Comparison of ENCODE assay signal across 1 cellular context in genomic region chr15:68820205-68820588, GRCh38.
A peak's percentile ranks its signal among the peaks of the same experiment; 100 is the strongest.
TF ChIP-seq lines count a peak whose summit lies in the region.

No MANE protein-coding gene starts in this region.

TF ChIP-seq in HepG2, 621 proteins besides CTCF, POLR2A, EP300 and RAD21 (continued from another document and continues in another):
- TF ChIP-seq, protein P1, sequence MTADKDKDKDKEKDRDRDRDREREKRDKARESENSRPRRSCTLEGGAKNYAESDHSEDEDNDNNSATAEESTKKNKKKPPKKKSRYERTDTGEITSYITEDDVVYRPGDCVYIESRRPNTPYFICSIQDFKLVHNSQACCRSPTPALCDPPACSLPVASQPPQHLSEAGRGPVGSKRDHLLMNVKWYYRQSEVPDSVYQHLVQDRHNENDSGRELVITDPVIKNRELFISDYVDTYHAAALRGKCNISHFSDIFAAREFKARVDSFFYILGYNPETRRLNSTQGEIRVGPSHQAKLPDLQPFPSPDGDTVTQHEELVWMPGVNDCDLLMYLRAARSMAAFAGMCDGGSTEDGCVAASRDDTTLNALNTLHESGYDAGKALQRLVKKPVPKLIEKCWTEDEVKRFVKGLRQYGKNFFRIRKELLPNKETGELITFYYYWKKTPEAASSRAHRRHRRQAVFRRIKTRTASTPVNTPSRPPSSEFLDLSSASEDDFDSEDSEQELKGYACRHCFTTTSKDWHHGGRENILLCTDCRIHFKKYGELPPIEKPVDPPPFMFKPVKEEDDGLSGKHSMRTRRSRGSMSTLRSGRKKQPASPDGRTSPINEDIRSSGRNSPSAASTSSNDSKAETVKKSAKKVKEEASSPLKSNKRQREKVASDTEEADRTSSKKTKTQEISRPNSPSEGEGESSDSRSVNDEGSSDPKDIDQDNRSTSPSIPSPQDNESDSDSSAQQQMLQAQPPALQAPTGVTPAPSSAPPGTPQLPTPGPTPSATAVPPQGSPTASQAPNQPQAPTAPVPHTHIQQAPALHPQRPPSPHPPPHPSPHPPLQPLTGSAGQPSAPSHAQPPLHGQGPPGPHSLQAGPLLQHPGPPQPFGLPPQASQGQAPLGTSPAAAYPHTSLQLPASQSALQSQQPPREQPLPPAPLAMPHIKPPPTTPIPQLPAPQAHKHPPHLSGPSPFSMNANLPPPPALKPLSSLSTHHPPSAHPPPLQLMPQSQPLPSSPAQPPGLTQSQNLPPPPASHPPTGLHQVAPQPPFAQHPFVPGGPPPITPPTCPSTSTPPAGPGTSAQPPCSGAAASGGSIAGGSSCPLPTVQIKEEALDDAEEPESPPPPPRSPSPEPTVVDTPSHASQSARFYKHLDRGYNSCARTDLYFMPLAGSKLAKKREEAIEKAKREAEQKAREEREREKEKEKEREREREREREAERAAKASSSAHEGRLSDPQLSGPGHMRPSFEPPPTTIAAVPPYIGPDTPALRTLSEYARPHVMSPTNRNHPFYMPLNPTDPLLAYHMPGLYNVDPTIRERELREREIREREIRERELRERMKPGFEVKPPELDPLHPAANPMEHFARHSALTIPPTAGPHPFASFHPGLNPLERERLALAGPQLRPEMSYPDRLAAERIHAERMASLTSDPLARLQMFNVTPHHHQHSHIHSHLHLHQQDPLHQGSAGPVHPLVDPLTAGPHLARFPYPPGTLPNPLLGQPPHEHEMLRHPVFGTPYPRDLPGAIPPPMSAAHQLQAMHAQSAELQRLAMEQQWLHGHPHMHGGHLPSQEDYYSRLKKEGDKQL (CRISPR knock-in tag; IDR thresholded peaks at IDR 0.05; ENCODE audit: low read depth): no peak
- 0 out of 2 replicates have a peak, but pooled peaks have one; percentile 16 for TF ChIP-seq ZNF3 (CRISPR knock-in tag; IDR thresholded peaks at IDR 0.05)
- no peak for TF ChIP-seq ZNF10 (CRISPR knock-in tag; IDR thresholded peaks at IDR 0.05; ENCODE audit: borderline replicate concordance, low read depth)
- TF ChIP-seq FOXP1 (IDR thresholded peaks at IDR 0.05): no peak
- TF ChIP-seq FOXP1 (CRISPR knock-in tag; IDR thresholded peaks at IDR 0.05): no peak
- TF ChIP-seq ARNT (IDR thresholded peaks at IDR 0.05): no peak
- TF ChIP-seq BHLHE40 (IDR thresholded peaks at IDR 0.05; ENCODE audit: low read length): 0 out of 2 replicates have a peak, but pooled peaks have one; percentile 25
- TF ChIP-seq, protein P2, sequence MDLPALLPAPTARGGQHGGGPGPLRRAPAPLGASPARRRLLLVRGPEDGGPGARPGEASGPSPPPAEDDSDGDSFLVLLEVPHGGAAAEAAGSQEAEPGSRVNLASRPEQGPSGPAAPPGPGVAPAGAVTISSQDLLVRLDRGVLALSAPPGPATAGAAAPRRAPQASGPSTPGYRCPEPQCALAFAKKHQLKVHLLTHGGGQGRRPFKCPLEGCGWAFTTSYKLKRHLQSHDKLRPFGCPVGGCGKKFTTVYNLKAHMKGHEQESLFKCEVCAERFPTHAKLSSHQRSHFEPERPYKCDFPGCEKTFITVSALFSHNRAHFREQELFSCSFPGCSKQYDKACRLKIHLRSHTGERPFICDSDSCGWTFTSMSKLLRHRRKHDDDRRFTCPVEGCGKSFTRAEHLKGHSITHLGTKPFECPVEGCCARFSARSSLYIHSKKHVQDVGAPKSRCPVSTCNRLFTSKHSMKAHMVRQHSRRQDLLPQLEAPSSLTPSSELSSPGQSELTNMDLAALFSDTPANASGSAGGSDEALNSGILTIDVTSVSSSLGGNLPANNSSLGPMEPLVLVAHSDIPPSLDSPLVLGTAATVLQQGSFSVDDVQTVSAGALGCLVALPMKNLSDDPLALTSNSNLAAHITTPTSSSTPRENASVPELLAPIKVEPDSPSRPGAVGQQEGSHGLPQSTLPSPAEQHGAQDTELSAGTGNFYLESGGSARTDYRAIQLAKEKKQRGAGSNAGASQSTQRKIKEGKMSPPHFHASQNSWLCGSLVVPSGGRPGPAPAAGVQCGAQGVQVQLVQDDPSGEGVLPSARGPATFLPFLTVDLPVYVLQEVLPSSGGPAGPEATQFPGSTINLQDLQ (CRISPR knock-in tag; IDR thresholded peaks at IDR 0.05): 0 out of 2 replicates have a peak, but pooled peaks have one; percentile 28
- TF ChIP-seq, protein P3, sequence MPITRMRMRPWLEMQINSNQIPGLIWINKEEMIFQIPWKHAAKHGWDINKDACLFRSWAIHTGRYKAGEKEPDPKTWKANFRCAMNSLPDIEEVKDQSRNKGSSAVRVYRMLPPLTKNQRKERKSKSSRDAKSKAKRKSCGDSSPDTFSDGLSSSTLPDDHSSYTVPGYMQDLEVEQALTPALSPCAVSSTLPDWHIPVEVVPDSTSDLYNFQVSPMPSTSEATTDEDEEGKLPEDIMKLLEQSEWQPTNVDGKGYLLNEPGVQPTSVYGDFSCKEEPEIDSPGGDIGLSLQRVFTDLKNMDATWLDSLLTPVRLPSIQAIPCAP (CRISPR knock-in tag; IDR thresholded peaks at IDR 0.05; ENCODE audit: low read depth): no peak
- no peak for TF ChIP-seq ETV6 (CRISPR knock-in tag; conservative IDR thresholded peaks at IDR 0.05)
- no peak for TF ChIP-seq ASH2L (IDR thresholded peaks at IDR 0.05; ENCODE audit: insufficient read length, low read depth, low read length)
- TF ChIP-seq, protein P4, sequence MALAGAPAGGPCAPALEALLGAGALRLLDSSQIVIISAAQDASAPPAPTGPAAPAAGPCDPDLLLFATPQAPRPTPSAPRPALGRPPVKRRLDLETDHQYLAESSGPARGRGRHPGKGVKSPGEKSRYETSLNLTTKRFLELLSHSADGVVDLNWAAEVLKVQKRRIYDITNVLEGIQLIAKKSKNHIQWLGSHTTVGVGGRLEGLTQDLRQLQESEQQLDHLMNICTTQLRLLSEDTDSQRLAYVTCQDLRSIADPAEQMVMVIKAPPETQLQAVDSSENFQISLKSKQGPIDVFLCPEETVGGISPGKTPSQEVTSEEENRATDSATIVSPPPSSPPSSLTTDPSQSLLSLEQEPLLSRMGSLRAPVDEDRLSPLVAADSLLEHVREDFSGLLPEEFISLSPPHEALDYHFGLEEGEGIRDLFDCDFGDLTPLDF (CRISPR knock-in tag; IDR thresholded peaks at IDR 0.05): no peak
- TF ChIP-seq DNMT1 (CRISPR knock-in tag; IDR thresholded peaks at IDR 0.05): no peak
- no peak for TF ChIP-seq PPARG (CRISPR knock-in tag; conservative IDR thresholded peaks at IDR 0.05)
- TF ChIP-seq TOE1 (CRISPR knock-in tag; IDR thresholded peaks at IDR 0.05): no peak
- no peak for TF ChIP-seq ATAD3A (CRISPR knock-in tag; IDR thresholded peaks at IDR 0.05)
- no peak for TF ChIP-seq JUNB (CRISPR knock-in tag; IDR thresholded peaks at IDR 0.05; ENCODE audit: borderline replicate concordance)
- no peak for TF ChIP-seq ZNF263 (CRISPR knock-in tag; IDR thresholded peaks at IDR 0.05)
- TF ChIP-seq ZNF232 (CRISPR knock-in tag; IDR thresholded peaks at IDR 0.05; ENCODE audit: borderline replicate concordance): no peak
- no peak for TF ChIP-seq NCOA5 (CRISPR knock-in tag; IDR thresholded peaks at IDR 0.05)
- no peak for TF ChIP-seq ZFP36 (IDR thresholded peaks at IDR 0.05; ENCODE audit: borderline replicate concordance, low read depth, low read length, partially characterized antibody)
- TF ChIP-seq NONO (IDR thresholded peaks at IDR 0.05): no peak
- 0 out of 2 replicates have a peak, but pooled peaks have one; percentile 3 for TF ChIP-seq NONO (CRISPR knock-in tag; conservative IDR thresholded peaks at IDR 0.05)
- no peak for TF ChIP-seq ZNF367 (CRISPR knock-in tag; IDR thresholded peaks at IDR 0.05; ENCODE audit: borderline replicate concordance)
- TF ChIP-seq, protein P5, sequence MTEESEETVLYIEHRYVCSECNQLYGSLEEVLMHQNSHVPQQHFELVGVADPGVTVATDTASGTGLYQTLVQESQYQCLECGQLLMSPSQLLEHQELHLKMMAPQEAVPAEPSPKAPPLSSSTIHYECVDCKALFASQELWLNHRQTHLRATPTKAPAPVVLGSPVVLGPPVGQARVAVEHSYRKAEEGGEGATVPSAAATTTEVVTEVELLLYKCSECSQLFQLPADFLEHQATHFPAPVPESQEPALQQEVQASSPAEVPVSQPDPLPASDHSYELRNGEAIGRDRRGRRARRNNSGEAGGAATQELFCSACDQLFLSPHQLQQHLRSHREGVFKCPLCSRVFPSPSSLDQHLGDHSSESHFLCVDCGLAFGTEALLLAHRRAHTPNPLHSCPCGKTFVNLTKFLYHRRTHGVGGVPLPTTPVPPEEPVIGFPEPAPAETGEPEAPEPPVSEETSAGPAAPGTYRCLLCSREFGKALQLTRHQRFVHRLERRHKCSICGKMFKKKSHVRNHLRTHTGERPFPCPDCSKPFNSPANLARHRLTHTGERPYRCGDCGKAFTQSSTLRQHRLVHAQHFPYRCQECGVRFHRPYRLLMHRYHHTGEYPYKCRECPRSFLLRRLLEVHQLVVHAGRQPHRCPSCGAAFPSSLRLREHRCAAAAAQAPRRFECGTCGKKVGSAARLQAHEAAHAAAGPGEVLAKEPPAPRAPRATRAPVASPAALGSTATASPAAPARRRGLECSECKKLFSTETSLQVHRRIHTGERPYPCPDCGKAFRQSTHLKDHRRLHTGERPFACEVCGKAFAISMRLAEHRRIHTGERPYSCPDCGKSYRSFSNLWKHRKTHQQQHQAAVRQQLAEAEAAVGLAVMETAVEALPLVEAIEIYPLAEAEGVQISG (CRISPR knock-in tag; IDR thresholded peaks at IDR 0.05): no peak
- no peak for TF ChIP-seq SMARCC2 (IDR thresholded peaks at IDR 0.05)
- TF ChIP-seq, protein P6, sequence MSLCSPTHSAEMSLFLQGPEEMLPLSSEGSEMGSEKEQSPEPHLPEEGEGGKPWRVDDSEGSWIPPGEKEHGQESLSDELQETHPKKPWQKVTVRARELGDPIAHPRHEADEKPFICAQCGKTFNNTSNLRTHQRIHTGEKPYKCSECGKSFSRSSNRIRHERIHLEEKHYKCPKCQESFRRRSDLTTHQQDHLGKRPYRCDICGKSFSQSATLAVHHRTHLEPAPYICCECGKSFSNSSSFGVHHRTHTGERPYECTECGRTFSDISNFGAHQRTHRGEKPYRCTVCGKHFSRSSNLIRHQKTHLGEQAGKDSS (CRISPR knock-in tag; IDR thresholded peaks at IDR 0.05; ENCODE audit: borderline replicate concordance, low read depth): 0 out of 2 replicates have a peak, but pooled peaks have one; percentile 2
- no peak for TF ChIP-seq NFIB (CRISPR knock-in tag; IDR thresholded peaks at IDR 0.05; ENCODE audit: borderline replicate concordance)
- no peak for TF ChIP-seq GATAD2A (CRISPR knock-in tag; IDR thresholded peaks at IDR 0.05)
- TF ChIP-seq, protein P7, sequence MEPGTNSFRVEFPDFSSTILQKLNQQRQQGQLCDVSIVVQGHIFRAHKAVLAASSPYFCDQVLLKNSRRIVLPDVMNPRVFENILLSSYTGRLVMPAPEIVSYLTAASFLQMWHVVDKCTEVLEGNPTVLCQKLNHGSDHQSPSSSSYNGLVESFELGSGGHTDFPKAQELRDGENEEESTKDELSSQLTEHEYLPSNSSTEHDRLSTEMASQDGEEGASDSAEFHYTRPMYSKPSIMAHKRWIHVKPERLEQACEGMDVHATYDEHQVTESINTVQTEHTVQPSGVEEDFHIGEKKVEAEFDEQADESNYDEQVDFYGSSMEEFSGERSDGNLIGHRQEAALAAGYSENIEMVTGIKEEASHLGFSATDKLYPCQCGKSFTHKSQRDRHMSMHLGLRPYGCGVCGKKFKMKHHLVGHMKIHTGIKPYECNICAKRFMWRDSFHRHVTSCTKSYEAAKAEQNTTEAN (CRISPR knock-in tag; conservative IDR thresholded peaks at IDR 0.05): peak; percentile 97
- TF ChIP-seq, protein P8, sequence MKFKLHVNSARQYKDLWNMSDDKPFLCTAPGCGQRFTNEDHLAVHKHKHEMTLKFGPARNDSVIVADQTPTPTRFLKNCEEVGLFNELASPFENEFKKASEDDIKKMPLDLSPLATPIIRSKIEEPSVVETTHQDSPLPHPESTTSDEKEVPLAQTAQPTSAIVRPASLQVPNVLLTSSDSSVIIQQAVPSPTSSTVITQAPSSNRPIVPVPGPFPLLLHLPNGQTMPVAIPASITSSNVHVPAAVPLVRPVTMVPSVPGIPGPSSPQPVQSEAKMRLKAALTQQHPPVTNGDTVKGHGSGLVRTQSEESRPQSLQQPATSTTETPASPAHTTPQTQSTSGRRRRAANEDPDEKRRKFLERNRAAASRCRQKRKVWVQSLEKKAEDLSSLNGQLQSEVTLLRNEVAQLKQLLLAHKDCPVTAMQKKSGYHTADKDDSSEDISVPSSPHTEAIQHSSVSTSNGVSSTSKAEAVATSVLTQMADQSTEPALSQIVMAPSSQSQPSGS (CRISPR knock-in tag; IDR thresholded peaks at IDR 0.05): no peak
- peak; percentile 29; the same call in 1 of the 2 replicates for TF ChIP-seq ZNF350 (CRISPR knock-in tag; IDR thresholded peaks at IDR 0.05; ENCODE audit: borderline replicate concordance, low read depth)
- peak; percentile 22; the same call in 1 of the 3 replicates for TF ChIP-seq MXI1 (IDR thresholded peaks at IDR 0.05; ENCODE audit: borderline replicate concordance, low read depth, low read length)
- TF ChIP-seq PHF5A (CRISPR knock-in tag; IDR thresholded peaks at IDR 0.05; ENCODE audit: low read depth, unreplicated experiment): no peak
- TF ChIP-seq SP140L (CRISPR knock-in tag; IDR thresholded peaks at IDR 0.05; ENCODE audit: borderline replicate concordance): no peak
- TF ChIP-seq ZNF136 (CRISPR knock-in tag; IDR thresholded peaks at IDR 0.05; ENCODE audit: low read depth): no peak
- TF ChIP-seq ZBTB25 (CRISPR knock-in tag; IDR thresholded peaks at IDR 0.05): no peak
- no peak for TF ChIP-seq NFRKB (IDR thresholded peaks at IDR 0.05)
- TF ChIP-seq, protein P9, sequence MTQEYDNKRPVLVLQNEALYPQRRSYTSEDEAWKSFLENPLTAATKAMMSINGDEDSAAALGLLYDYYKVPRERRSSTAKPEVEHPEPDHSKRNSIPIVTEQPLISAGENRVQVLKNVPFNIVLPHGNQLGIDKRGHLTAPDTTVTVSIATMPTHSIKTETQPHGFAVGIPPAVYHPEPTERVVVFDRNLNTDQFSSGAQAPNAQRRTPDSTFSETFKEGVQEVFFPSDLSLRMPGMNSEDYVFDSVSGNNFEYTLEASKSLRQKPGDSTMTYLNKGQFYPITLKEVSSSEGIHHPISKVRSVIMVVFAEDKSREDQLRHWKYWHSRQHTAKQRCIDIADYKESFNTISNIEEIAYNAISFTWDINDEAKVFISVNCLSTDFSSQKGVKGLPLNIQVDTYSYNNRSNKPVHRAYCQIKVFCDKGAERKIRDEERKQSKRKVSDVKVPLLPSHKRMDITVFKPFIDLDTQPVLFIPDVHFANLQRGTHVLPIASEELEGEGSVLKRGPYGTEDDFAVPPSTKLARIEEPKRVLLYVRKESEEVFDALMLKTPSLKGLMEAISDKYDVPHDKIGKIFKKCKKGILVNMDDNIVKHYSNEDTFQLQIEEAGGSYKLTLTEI (CRISPR knock-in tag; conservative IDR thresholded peaks at IDR 0.05): no peak
- TF ChIP-seq HOXD1 (CRISPR knock-in tag; IDR thresholded peaks at IDR 0.05): 0 out of 2 replicates have a peak, but pooled peaks have one; percentile 42
- no peak for TF ChIP-seq FOXJ3 (CRISPR knock-in tag; IDR thresholded peaks at IDR 0.05; ENCODE audit: borderline replicate concordance)
- TF ChIP-seq ERF (CRISPR knock-in tag; IDR thresholded peaks at IDR 0.05): no peak
- no peak for TF ChIP-seq YEATS4 (CRISPR knock-in tag; IDR thresholded peaks at IDR 0.05; ENCODE audit: borderline replicate concordance)
